34 cellular contexts compared by ENCODE assay signal in genomic region chr12:84787253-84787652, GRCh38.
"Had no signal": no experiment of that assay in that cellular context is flagged by ENCODE, and none has a peak within 500 bp of the region (broad histone marks: within the 10 kb centered on the region; RNA-seq: fewer than 3 reads in every experiment).

No MANE protein-coding gene starts in this region.

- H3K36me3 ChIP-seq: MG63 had no signal

- H3K27me3 ChIP-seq: MG63 had no signal

- H3K4me3 ChIP-seq: MG63 had no signal

- H3K9me3 ChIP-seq: MG63 had no signal

- DNase-seq: Karpas-422, Kasumi-1, MG63, MM.1S, MV-4-11, NCI-H1048, NCI-H1092, NCI-H1092 treated with DMSO at 0.1 percent for 48 hours, NCI-H1105, NCI-H1105 treated with DMSO at 0.1 percent for 48 hours, NCI-H1417, NCI-H1417 treated with DMSO at 0.1 percent for 48 hours, NCI-H1436, NCI-H1436 treated with DMSO at 0.1 percent for 48 hours, NCI-H146, NCI-H1694, NCI-H1694 treated with DMSO at 0.1 percent for 48 hours, NCI-H187, NCI-H187 treated with DMSO at 0.1 percent for 48 hours, NCI-H1930, NCI-H2029, NCI-H2029 treated with DMSO at 0.1 percent for 48 hours, NCI-H2081, NCI-H2081 treated with DMSO at 0.1 percent for 48 hours, NCI-H2107, NCI-H2171, NCI-H2171 treated with DMSO at 0.1 percent for 48 hours, NCI-H2227 treated with DMSO at 0.1 percent for 48 hours, NCI-H345, NCI-H446, NCI-H446 treated with DMSO at 0.1 percent for 48 hours, NCI-H510A, NCI-H510A treated with DMSO at 0.1 percent for 48 hours, NCI-H524 had no signal
